ENCODE assay signal across 19 cellular contexts in the genomic region with DNA sequence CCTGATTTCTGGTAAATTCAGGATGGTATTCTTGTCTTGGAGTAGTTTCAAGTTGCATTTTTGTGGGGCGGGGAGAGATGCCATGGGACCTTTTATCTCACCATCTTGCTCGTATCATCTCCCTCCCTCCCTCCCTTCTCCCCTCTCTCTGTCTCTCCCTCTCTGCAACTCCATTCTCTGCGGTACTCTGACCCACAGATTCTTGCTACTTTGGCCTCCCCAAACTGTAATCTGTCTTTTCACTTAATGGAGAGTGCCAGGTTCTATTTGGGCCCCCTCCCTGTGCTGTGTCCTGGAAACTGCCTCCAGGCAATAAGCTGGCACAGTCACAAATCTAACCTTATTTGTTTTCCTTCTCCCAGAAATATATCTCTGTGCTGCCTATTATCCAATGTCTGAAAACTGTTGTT.
DNase-seq lines count a peak whose midpoint lies in the region; ATAC-seq, FAIRE-seq and TF ChIP-seq lines count a peak whose summit lies in the region.
"Had no signal": no experiment of that assay in that cellular context is flagged by ENCODE, and none has a peak within 500 bp of the region (broad histone marks: within the 10 kb centered on the region; RNA-seq: fewer than 3 reads in every experiment).

No MANE protein-coding gene starts in this region.

- H3K79me1 ChIP-seq in mesendoderm (ENCODE audit: low read length), result no peaks in the 10 kb centered on the region

- H3K27ac Mint-ChIP-seq in astrocyte (ENCODE audit: unreplicated experiment), result peak overlapping the region; percentile 26
- H3K27ac Mint-ChIP-seq: B cell had no signal

- no peak overlapping the region for H2BK5ac ChIP-seq in mesendoderm (ENCODE audit: low read length)

- no peak overlapping the region for H2BK15ac ChIP-seq in mesendoderm (replicated peaks; ENCODE audit: low read depth)

- H2BK120ac ChIP-seq in mesendoderm (ENCODE audit: low read depth, low read length), result no peak overlapping the region

- H3K9ac ChIP-seq in HUES48 (ENCODE audit: low read depth, low read length), result no peak overlapping the region
- no peak overlapping the region for H3K9ac ChIP-seq in astrocyte (ENCODE audit: low read length)
- H3K9ac ChIP-seq in mesendoderm (ENCODE audit: low read length), result no peak overlapping the region

- H3K4me1 ChIP-seq in HUES48 (ENCODE audit: control insufficient read depth, insufficient read depth, low read length) (peaks cover 10% of the 10 kb centered on the region), astrocyte (ENCODE audit: insufficient read depth, low read length) (peaks cover 7% of the 10 kb centered on the region), mesendoderm (ENCODE audit: control insufficient read depth, low read depth, low read length) (peaks cover 9% of the 10 kb centered on the region)

- no peaks in the 10 kb centered on the region for H3K27me3 ChIP-seq in HUES48 (ENCODE audit: control insufficient read depth, insufficient read depth, low read length)
- no peaks in the 10 kb centered on the region for H3K27me3 ChIP-seq in astrocyte (ENCODE audit: insufficient read depth, low read length)
- H3K27me3 ChIP-seq in mesendoderm (ENCODE audit: insufficient read depth, low read length, poor library complexity), result no peaks in the 10 kb centered on the region

- H3K27ac ChIP-seq in HUES48 (ENCODE audit: low read depth, low read length) (peak overlapping the region; percentile 56), astrocyte (ENCODE audit: low read depth, low read length) (no peak overlapping the region), mesendoderm (ENCODE audit: low read depth, low read length) (no peak overlapping the region)
- H3K27ac ChIP-seq: SK-N-MC had no signal

- H3K4me1 Mint-ChIP-seq in astrocyte (ENCODE audit: low read depth, unreplicated experiment), result peaks cover 10% of the 10 kb centered on the region
- H3K4me1 Mint-ChIP-seq: B cell had no signal

- no peak overlapping the region for H4K5ac ChIP-seq in mesendoderm (ENCODE audit: low read length)

- H3K18ac ChIP-seq in mesendoderm (ENCODE audit: low read length), result peak overlapping the region; percentile 72

- no CpG with 5 or more reads among the region's 3 CpGs for WGBS in mesendoderm (ENCODE audit: extremely low coverage, insufficient coverage, low lambda C conversion rate)

- H2AK5ac ChIP-seq in mesendoderm (ENCODE audit: low read length), result no peak overlapping the region

- no peak overlapping the region for H4K8ac ChIP-seq in mesendoderm (ENCODE audit: low read depth, low read length)

- H3K4me2 ChIP-seq in astrocyte (ENCODE audit: low read length), result no peak overlapping the region
- no peak overlapping the region for H3K4me2 ChIP-seq in mesendoderm (ENCODE audit: low read length)

- peak overlapping the region; percentile 9 for H3K56ac ChIP-seq in mesendoderm (ENCODE audit: low read length)

- no peak for FAIRE-seq in astrocyte (lab: Jason Lieb, UNC)
- FAIRE-seq: RCC 7860 had no signal

- H3K27me3 Mint-ChIP-seq in astrocyte (ENCODE audit: low read depth, unreplicated experiment), result no peaks in the 10 kb centered on the region
- H3K27me3 Mint-ChIP-seq: B cell had no signal

- no peak overlapping the region for H2AFZ ChIP-seq in astrocyte (ENCODE audit: low read depth, low read length)

- DNase-seq in AG10803 (ENCODE audit: low read depth) (peak; percentile 31), astrocyte (ENCODE audit: low read depth) (peak; percentile 34), mesendoderm (no peak), T-helper 2 cell (no peak)
- DNase-seq in activated CD4-positive, alpha-beta T cell treated with anti-CD3 and anti-CD28 coated beads, Interleukin-2, amount 50 U/mL, for 4 hours, result no peak
- DNase-seq: 8988T, DMS 273 treated with DMSO at 0.1 percent for 48 hours, GF-D8, NCI-H1092 treated with DMSO at 0.1 percent for 48 hours, NCI-H146, NCI-H2081, NCI-H748 treated with DMSO at 0.1 percent for 48 hours, SHP77 had no signal

- H3K36me3 Mint-ChIP-seq in astrocyte (ENCODE audit: low read depth, unreplicated experiment), result peaks cover 7% of the 10 kb centered on the region

- TF ChIP-seq CTCF in AG10803 (conservative IDR thresholded peaks at IDR 0.05; ENCODE audit: low read length), result no peak
- TF ChIP-seq CTCF in astrocyte (IDR thresholded peaks at IDR 0.05; ENCODE audit: insufficient read depth, low read depth, low read length), result no peak

- no peak overlapping the region for H3K23ac ChIP-seq in mesendoderm (ENCODE audit: low read length)

- no peaks in the 10 kb centered on the region for H3K9me3 ChIP-seq in HUES48 (ENCODE audit: control insufficient read depth, insufficient read depth, low read length)
- no peaks in the 10 kb centered on the region for H3K9me3 ChIP-seq in astrocyte (ENCODE audit: insufficient read depth, low read depth, low read length)

- no peaks in the 10 kb centered on the region for H4K20me1 ChIP-seq in astrocyte (ENCODE audit: insufficient read depth, low read length)

- H3K79me2 ChIP-seq in astrocyte (ENCODE audit: insufficient read depth, low read length) (no peaks in the 10 kb centered on the region), mesendoderm (ENCODE audit: control insufficient read depth, insufficient read depth, low read length) (no peaks in the 10 kb centered on the region)

- H3K9me3 Mint-ChIP-seq in astrocyte (ENCODE audit: unreplicated experiment), result no peaks in the 10 kb centered on the region

- peak overlapping the region; percentile 68 for H3K4ac ChIP-seq in mesendoderm (ENCODE audit: low read depth, low read length)

- no peak for ATAC-seq in HG02759 (IDR thresholded peaks at IDR 0.05; ENCODE audit: unreplicated experiment)
- no peak for ATAC-seq in GM21447 (IDR thresholded peaks at IDR 0.05; ENCODE audit: unreplicated experiment)

- no peaks in the 10 kb centered on the region for H3K36me3 ChIP-seq in HUES48 (ENCODE audit: control insufficient read depth, insufficient read depth, low read length)
- no peaks in the 10 kb centered on the region for H3K36me3 ChIP-seq in astrocyte (ENCODE audit: insufficient read depth, low read length)
- no peaks in the 10 kb centered on the region for H3K36me3 ChIP-seq in mesendoderm (ENCODE audit: control insufficient read depth, insufficient read depth, low read length)

- H3K4me3 ChIP-seq in AG10803 (ENCODE audit: low read length), result no peak overlapping the region
- no peak overlapping the region for H3K4me3 ChIP-seq in HUES48 (ENCODE audit: low read depth, low read length)
- H3K4me3 ChIP-seq in astrocyte (ENCODE audit: insufficient read depth, low read depth, low read length), result no peak overlapping the region
- H3K4me3 ChIP-seq in mesendoderm (ENCODE audit: low read length), result no peak overlapping the region
- H3K4me3 ChIP-seq: SK-N-MC had no signal

- H3K4me3 Mint-ChIP-seq in astrocyte (ENCODE audit: unreplicated experiment), result no peak overlapping the region
- H3K4me3 Mint-ChIP-seq: B cell had no signal

Comparison
In these comparisons a context has a peak if more than half of its experiments do, and no peak if none do; other contexts are left out.
1. DNase-seq: peak in AG10803 (single experiment) and astrocyte (single experiment); none in mesendoderm (single experiment), activated CD4-positive, alpha-beta T cell treated with anti-CD3 and anti-CD28 coated beads, Interleukin-2, amount 50 U/mL, for 4 hours (0 of 2) and T-helper 2 cell (0 of 5).